In genomic region chr22:24920029-24920428, GRCh38 we compare ENCODE assay signal across 18 cellular contexts. TPM values are rescaled to one million over a fixed set of nuclear protein-coding genes. Genes with fewer than 3 reads are reported as not detected.
DNase-seq lines count a peak whose midpoint lies in the region; ATAC-seq and TF ChIP-seq lines count a peak whose summit lies in the region.
"Had no signal": no experiment of that assay in that cellular context is flagged by ENCODE, and none has a peak within 500 bp of the region (broad histone marks: within the 10 kb centered on the region; RNA-seq: fewer than 3 reads in every experiment).

No MANE protein-coding gene starts in this region.

- CTCF ChIA-PET in IMR-90 (lab: Yijun Ruan, JAX) = no interaction called here
- CTCF ChIA-PET in activated CD4-positive, alpha-beta T cell treated with anti-CD3 and anti-CD28 coated beads for 36 hours (lab: Charles Lee) = interaction anchor here (0.6 kb wide), 1 partner anchor 780 kb away, joined by 3 read pairs; no protein-coding TSS in a partner anchor

- H3K4ac ChIP-seq in IMR-90 (ENCODE audit: low read depth, low read length) = no peak overlapping the region

- H3K4me2 ChIP-seq in IMR-90 (ENCODE audit: low read depth, low read length) = no peak overlapping the region
- H3K4me2 ChIP-seq: GM23338 had no signal

- no peak overlapping the region for H2BK120ac ChIP-seq in IMR-90 (ENCODE audit: low read depth, low read length)

- H2BK20ac ChIP-seq in IMR-90 (ENCODE audit: low read depth, low read length) = no peak overlapping the region

- intact Hi-C loops in IMR-90 (cut with micrococcal nuclease) = no loop called here
- intact Hi-C loops in activated CD4-positive, alpha-beta T cell treated with anti-CD3 and anti-CD28 coated beads for 36 hours (cut with DNase I, micrococcal nuclease) = no loop called here

- ATAC-seq in IMR-90 (ENCODE audit: low read depth) (no peak), GM21576 (IDR thresholded peaks at IDR 0.05; ENCODE audit: unreplicated experiment) (no peak)
- no peak for ATAC-seq in activated CD4-positive, alpha-beta T cell treated with anti-CD3 and anti-CD28 coated beads for 36 hours
- ATAC-seq: GM23338 had no signal

- H3K27ac ChIP-seq in IMR-90 (ENCODE audit: insufficient read depth, low read length) (no peak overlapping the region), VCaP (peak overlapping the region; percentile 33), liver (ENCODE audit: low read depth in 1 of 2, low read length in 2 of 2) (no peak overlapping the region)
- H3K27ac ChIP-seq: C4-2B, HL-60 had no signal

- no peak overlapping the region for H2BK15ac ChIP-seq in IMR-90 (ENCODE audit: low read depth, low read length)

- no peak overlapping the region for H2BK5ac ChIP-seq in IMR-90 (ENCODE audit: low read depth, low read length, poor library complexity, severe bottlenecking)

- H2AFZ ChIP-seq in IMR-90 (replicated peaks; ENCODE audit: low read length, poor library complexity) = no peak overlapping the region
- H2AFZ ChIP-seq: GM23338 had no signal

- no peak overlapping the region for H3K4me3 Mint-ChIP-seq in activated CD4-positive, alpha-beta T cell treated with anti-CD3 and anti-CD28 coated beads for 36 hours
- H3K4me3 Mint-ChIP-seq: CD4-positive, alpha-beta T cell; GM23338; IgD-negative memory B cell had no signal

- H3K9me3 ChIP-seq in IMR-90 (ENCODE audit: control insufficient read depth, insufficient read depth, low read length) = no peaks in the 10 kb centered on the region
- H3K9me3 ChIP-seq in liver (ENCODE audit: control insufficient read depth in 4 of 4, low read length in 3 of 4) = no peaks in the 10 kb centered on the region
- H3K9me3 ChIP-seq: Caco-2 had no signal

- H3K9me3 Mint-ChIP-seq in activated CD4-positive, alpha-beta T cell treated with anti-CD3 and anti-CD28 coated beads for 36 hours (ENCODE audit: low read depth) = no peaks in the 10 kb centered on the region
- H3K9me3 Mint-ChIP-seq: CD4-positive, alpha-beta T cell; IgD-negative memory B cell had no signal

- no peak overlapping the region for H3K18ac ChIP-seq in IMR-90 (ENCODE audit: low read depth, low read length)

- no peak overlapping the region for H3K14ac ChIP-seq in IMR-90 (replicated peaks; ENCODE audit: low read depth, low read length)

- H3K56ac ChIP-seq in IMR-90 (ENCODE audit: extremely low read depth, insufficient read depth, low read length) = no peak overlapping the region

- H4K8ac ChIP-seq in IMR-90 (ENCODE audit: low read depth in 2 of 2, low read length in 2 of 2) = no peak overlapping the region

- no peak for TF ChIP-seq RAD21 in IMR-90 (IDR thresholded peaks at IDR 0.05; ENCODE audit: low read length)
- no peak for TF ChIP-seq RAD21 in liver (IDR thresholded peaks at IDR 0.05)

- no peaks in the 10 kb centered on the region for H3K36me3 ChIP-seq in IMR-90 (ENCODE audit: control insufficient read depth, insufficient read depth, low read length)
- H3K36me3 ChIP-seq in liver (ENCODE audit: control insufficient read depth in 4 of 4, insufficient read depth in 3 of 4, low read depth in 1 of 4, low read length in 3 of 4) = no peaks in the 10 kb centered on the region

- WGBS in IMR-90 (ENCODE audit: extremely low coverage in 2 of 2, insufficient read length in 1 of 2), 2 experiments = no CpG with 5 or more reads among the region's 4 CpGs
- WGBS in liver = 64% methylated on average over 4 of the region's 4 CpGs

- H4K91ac ChIP-seq in IMR-90 (ENCODE audit: insufficient read depth, low read depth, low read length) = no peak overlapping the region

- no peak overlapping the region for H3K23ac ChIP-seq in IMR-90 (ENCODE audit: low read depth, low read length)

- H3K79me1 ChIP-seq in IMR-90 (ENCODE audit: low read depth in 1 of 2, low read length in 2 of 2) = no peaks in the 10 kb centered on the region

- no peaks in the 10 kb centered on the region for H4K20me1 ChIP-seq in IMR-90 (ENCODE audit: insufficient read depth, low read length)

- in situ Hi-C loops in IMR-90 (cut with MboI; ENCODE audit: low sequenced_read_pairs) = no loop called here

- H3K36me3 Mint-ChIP-seq in activated CD4-positive, alpha-beta T cell treated with anti-CD3 and anti-CD28 coated beads for 36 hours (ENCODE audit: low read depth) = no peaks in the 10 kb centered on the region
- H3K36me3 Mint-ChIP-seq: IgD-negative memory B cell had no signal

- TF ChIP-seq POLR2A in IMR-90 (IDR thresholded peaks at IDR 0.05; ENCODE audit: low read depth, low read length) = no peak

- no peak overlapping the region for H4K5ac ChIP-seq in IMR-90 (ENCODE audit: low read depth, low read length)

- H3K4me1 ChIP-seq in IMR-90 (ENCODE audit: control insufficient read depth, insufficient read depth, low read length) (no peaks in the 10 kb centered on the region), liver (ENCODE audit: control insufficient read depth in 4 of 4, insufficient read depth in 4 of 4, low read length in 3 of 4) (peaks cover 0 to 10% (median 3%) of the 10 kb centered on the region in 4 donors)
- H3K4me1 ChIP-seq: Caco-2 had no signal

- H3K9ac ChIP-seq in IMR-90 (ENCODE audit: low read depth, low read length) (no peak overlapping the region), liver (ENCODE audit: low read depth in 1 of 2, low read length in 2 of 2) (no peak overlapping the region)

- TF ChIP-seq CTCF in IMR-90 (conservative IDR thresholded peaks at IDR 0.05; ENCODE audit: low read depth, low read length) (no peak), VCaP (conservative IDR thresholded peaks at IDR 0.05) (no peak), liver (IDR thresholded peaks at IDR 0.05; ENCODE audit: low read depth, low read length, missing input control) (no peak)

- no peaks in the 10 kb centered on the region for H3K4me1 Mint-ChIP-seq in activated CD4-positive, alpha-beta T cell treated with anti-CD3 and anti-CD28 coated beads for 36 hours
- H3K4me1 Mint-ChIP-seq: GM23338 had no signal

- BruUV-seq in IMR-90 (replicated peaks; lab: Mats Ljungman, UMichigan) = no TSS peak

- DNase-seq in IMR-90 = no peak
- no peak for DNase-seq in A172 (ENCODE audit: low spot score)
- DNase-seq in activated CD4-positive, alpha-beta T cell treated with anti-CD3 and anti-CD28 coated beads for 36 hours = no peak
- DNase-seq in stimulated activated CD4-positive, alpha-beta T cell treated with anti-CD3 and anti-CD28 coated beads, Interleukin-4, amount 100 ng/mL, for 24 hours = no peak
- DNase-seq: 8988T; ACHN; Caco-2; CD4-positive, alpha-beta T cell; HCEC 1CT had no signal

- dilution Hi-C loops in IMR-90 (cut with HindIII; ENCODE audit: low sequenced_read_pairs, unreplicated experiment) = no loop called here

- H2AK5ac ChIP-seq in IMR-90 (ENCODE audit: low read depth, low read length) = no peak overlapping the region

- H3K4me3 ChIP-seq in IMR-90 (ENCODE audit: insufficient read depth, low read depth, low read length) = no peak overlapping the region
- H3K4me3 ChIP-seq in liver (ENCODE audit: low read depth in 1 of 3, low read length in 3 of 3) = no peak overlapping the region
- H3K4me3 ChIP-seq: GM23338 had no signal

- POLR2A ChIA-PET in IMR-90 (lab: Charles Lee; ENCODE audit: unreplicated experiment) = interaction anchor here (0.6 kb wide), 1 partner anchor 587 kb away, joined by 3 read pairs; no protein-coding TSS in a partner anchor
- POLR2A ChIA-PET in activated CD4-positive, alpha-beta T cell treated with anti-CD3 and anti-CD28 coated beads for 36 hours (lab: Charles Lee) = no interaction called here

- H3K27me3 ChIP-seq in IMR-90 (ENCODE audit: control insufficient read depth, insufficient read depth, low read length) = no peaks in the 10 kb centered on the region
- no peaks in the 10 kb centered on the region for H3K27me3 ChIP-seq in liver (ENCODE audit: control insufficient read depth in 4 of 4, insufficient read depth in 4 of 4, low read length in 3 of 4)

- H3K27ac Mint-ChIP-seq in activated CD4-positive, alpha-beta T cell treated with anti-CD3 and anti-CD28 coated beads for 36 hours = no peak overlapping the region
- H3K27ac Mint-ChIP-seq: CD4-positive, alpha-beta T cell; GM23338; IgD-negative memory B cell had no signal

- H3K9me1 ChIP-seq in IMR-90 (ENCODE audit: insufficient read depth, low read length) = no peaks in the 10 kb centered on the region

- H3K27me3 Mint-ChIP-seq in activated CD4-positive, alpha-beta T cell treated with anti-CD3 and anti-CD28 coated beads for 36 hours = no peaks in the 10 kb centered on the region
- H3K27me3 Mint-ChIP-seq: CD4-positive, alpha-beta T cell; IgD-negative memory B cell had no signal

- no peak overlapping the region for H2AK9ac ChIP-seq in IMR-90 (replicated peaks; ENCODE audit: low read depth, low read length, poor library complexity)

TF ChIP-seq in liver, 16 proteins besides CTCF, POLR2A, EP300 and RAD21:
- TF ChIP-seq ATF3 (IDR thresholded peaks at IDR 0.05) (no peak), HNF4A (conservative IDR thresholded peaks at IDR 0.05) (peak; percentile 36 to 71), MAX (IDR thresholded peaks at IDR 0.05) (no peak), EGR1 (IDR thresholded peaks at IDR 0.05; ENCODE audit: low read depth in 2 of 2) (no peak)

RNA-seq across cellular contexts. Expression of gene LHFPL7, which starts 26.5 kb away (rescaled TPM):
- total RNA-seq in IMR-90 (2012; rRNA removed) = not detected in 2 replicates
- not detected in 2 replicates for polyA plus RNA-seq in IMR-90 (2012; rRNA removed)
- not detected in 2 replicates for polyA plus RNA-seq in IMR-90 (2012; cell fraction: cytosol; rRNA removed)
- not detected in 2 replicates for polyA plus RNA-seq in IMR-90 (2012; cell fraction: nucleus; rRNA removed; ENCODE audit: low replicate concordance)
- total RNA-seq in liver = not detected
- polyA plus RNA-seq in liver = not detected
- not detected in 2 replicates for total RNA-seq in A172 (2014; rRNA removed; shearing (Covaris generic))
- total RNA-seq in activated CD4-positive, alpha-beta T cell treated with anti-CD3 and anti-CD28 coated beads for 36 hours = not detected
- total RNA-seq: Caco-2; CD4-positive, alpha-beta T cell; GM23338; HT1080 had no signal
- polyA plus RNA-seq: BJ, GM23338, IgD-negative memory B cell had no signal

RNA-seq across cellular contexts. Expression of gene KIAA1671, which starts 32.5 kb away (rescaled TPM):
- under 0.01 TPM in 1 of 2 replicates, not detected in the other for total RNA-seq in IMR-90 (2012; rRNA removed)
- polyA plus RNA-seq in IMR-90 (2012; rRNA removed) = 0.02 TPM in 1 of 2 replicates, not detected in the other
- 0.01 TPM in 1 of 2 replicates, not detected in the other for polyA plus RNA-seq in IMR-90 (2012; cell fraction: cytosol; rRNA removed)
- polyA plus RNA-seq in IMR-90 (2012; cell fraction: nucleus; rRNA removed; ENCODE audit: low replicate concordance) = 0.01 TPM in 2 replicates
- total RNA-seq in liver = 10 to 100 TPM; 10.7 to 35.9 TPM
- 10 to 100 TPM in 1 of 2 donors, 1 to 10 TPM in 1; 8.7 to 27.5 TPM for polyA plus RNA-seq in liver
- 6.1 and 7.4 TPM in 2 replicates for total RNA-seq in A172 (2014; rRNA removed; shearing (Covaris generic))
- total RNA-seq in activated CD4-positive, alpha-beta T cell treated with anti-CD3 and anti-CD28 coated beads for 36 hours = 10 to 100 TPM; 12.3 to 14.0 TPM
- polyA plus RNA-seq: IgD-negative memory B cell had no signal
